8 cellular contexts compared by ENCODE assay signal in the genomic region with DNA sequence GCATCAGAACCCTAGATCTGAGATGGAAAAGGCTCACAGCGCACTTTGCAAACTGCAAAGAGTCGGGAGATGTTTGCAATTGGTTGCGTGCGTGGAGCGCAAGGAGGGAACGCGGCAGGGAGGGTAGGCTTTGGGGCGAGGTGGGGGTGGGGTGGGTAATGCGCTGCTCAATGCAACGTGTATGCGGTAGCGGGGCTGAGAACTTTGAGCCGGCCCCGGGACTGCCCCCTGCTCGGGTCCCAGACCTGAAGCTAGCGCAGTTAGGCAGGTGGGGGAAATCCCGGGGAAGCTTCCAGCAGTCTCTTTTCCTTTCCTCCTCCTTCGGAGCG. TPM values are rescaled to one million over a fixed set of nuclear protein-coding genes. Genes with fewer than 3 reads are reported as not detected.
A peak's percentile ranks its signal among the peaks of the same experiment; 100 is the strongest.
DNase-seq lines count a peak whose midpoint lies in the region; ATAC-seq, FAIRE-seq and TF ChIP-seq lines count a peak whose summit lies in the region.

No MANE protein-coding gene starts in this region.

- H3K79me2 ChIP-seq in keratinocyte (ENCODE audit: control insufficient read depth, insufficient read depth, low read length), result no peaks in the 10 kb centered on the region

- H3K9ac ChIP-seq in keratinocyte (ENCODE audit: control insufficient read depth, extremely low read depth, insufficient read depth, low read length), result peak overlapping the region; percentile 99

- H3K9me3 Mint-ChIP-seq in activated T-cell treated with anti-CD3 and anti-CD28 coated beads, Interleukin-2, amount 50 U/mL, for 72 hours, result no peaks in the 10 kb centered on the region

- peaks cover 41% of the 10 kb centered on the region for H3K4me1 Mint-ChIP-seq in activated T-cell treated with anti-CD3 and anti-CD28 coated beads, Interleukin-2, amount 50 U/mL, for 72 hours (ENCODE audit: low read depth)

- H3K27me3 Mint-ChIP-seq in activated T-cell treated with anti-CD3 and anti-CD28 coated beads, Interleukin-2, amount 50 U/mL, for 72 hours (ENCODE audit: low read depth), result peaks cover 18% of the 10 kb centered on the region

- ATAC-seq in activated T-cell treated with anti-CD3 and anti-CD28 coated beads, Interleukin-2, amount 50 U/mL, for 72 hours (replicated peaks in 1 of 2), result peak; percentile 49 to 58

- H3K36me3 Mint-ChIP-seq in activated T-cell treated with anti-CD3 and anti-CD28 coated beads, Interleukin-2, amount 50 U/mL, for 72 hours (ENCODE audit: insufficient read depth in 2 of 2), result peaks cover 0 to 3% of the 10 kb centered on the region in 2 donors

- H3K36me3 ChIP-seq in keratinocyte (ENCODE audit: control insufficient read depth in 2 of 2, extremely low read depth in 1 of 2, insufficient read depth in 2 of 2, low read length in 2 of 2) (no peaks in the 10 kb centered on the region), suprapubic skin (peaks cover 12% of the 10 kb centered on the region)

- H3K27ac ChIP-seq in keratinocyte (ENCODE audit: control insufficient read depth, insufficient read depth, low read length), result peak overlapping the region; percentile 100
- H3K27ac ChIP-seq in suprapubic skin, result peak overlapping the region; percentile 96

- peak overlapping the region; percentile 95 to 97 for H3K4me3 Mint-ChIP-seq in activated T-cell treated with anti-CD3 and anti-CD28 coated beads, Interleukin-2, amount 50 U/mL, for 72 hours

- H3K27ac Mint-ChIP-seq in activated T-cell treated with anti-CD3 and anti-CD28 coated beads, Interleukin-2, amount 50 U/mL, for 72 hours, result peak overlapping the region; percentile 94

- H3K4me3 ChIP-seq in Jurkat, Clone E6-1 (ENCODE audit: low read length), result peak overlapping the region; percentile 86
- H3K4me3 ChIP-seq in astrocyte of the cerebellum (ENCODE audit: low read depth, low read length) (peak overlapping the region; percentile 98), keratinocyte (ENCODE audit: control insufficient read depth in 2 of 3, extremely low read depth in 1 of 3, insufficient read depth in 2 of 3, low read depth in 1 of 3, low read length in 3 of 3) (peak overlapping the region; percentile 67 to 98 (median 94)), suprapubic skin (peak overlapping the region; percentile 89)

- dilution Hi-C loops in keratinocyte (cut with MboI; ENCODE audit: extremely low pct_ligation_motif_present, low sequenced_read_pairs), result no loop called here

- no peaks in the 10 kb centered on the region for H3K9me1 ChIP-seq in keratinocyte (ENCODE audit: control insufficient read depth, extremely low read depth, insufficient read depth, low read length)

- H3K27me3 ChIP-seq in keratinocyte (ENCODE audit: control insufficient read depth, extremely low read depth, insufficient read depth, low read length), result no peaks in the 10 kb centered on the region
- H3K27me3 ChIP-seq in suprapubic skin, result no peaks in the 10 kb centered on the region

- in situ Hi-C loops in astrocyte of the cerebellum (cut with HindIII; ENCODE audit: low sequenced_read_pairs), result no loop called here

- TF ChIP-seq POLR2A in suprapubic skin (IDR thresholded peaks at IDR 0.05), result no peak

- TF ChIP-seq EP300 in suprapubic skin (IDR thresholded peaks at IDR 0.05), result no peak

- H3K4me2 ChIP-seq in keratinocyte (ENCODE audit: control insufficient read depth, extremely low read depth, insufficient read depth, low read depth, low read length), result peak overlapping the region; percentile 100

- FAIRE-seq in keratinocyte (lab: Jason Lieb, UNC) (no peak), HTR-8/SVneo (lab: Jason Lieb, UNC) (no peak)

- 0% methylated on average over 10 of the region's 19 CpGs for WGBS in suprapubic skin

- H3K4me1 ChIP-seq in keratinocyte (ENCODE audit: control insufficient read depth, extremely low read depth, insufficient read depth, low read length) (peaks cover 18% of the 10 kb centered on the region), suprapubic skin (peaks cover 40% of the 10 kb centered on the region)

- TF ChIP-seq CTCF in astrocyte of the cerebellum (IDR thresholded peaks at IDR 0.05; ENCODE audit: low read depth, low read length, missing control alignments) (no peak), keratinocyte (optimal IDR thresholded peaks at IDR 0.05 in 1 of 3, IDR thresholded peaks at IDR 0.05 in 1 of 3, conservative IDR thresholded peaks at IDR 0.05 in 1 of 3; ENCODE audit: extremely low read depth in 1 of 3, insufficient read depth in 2 of 3, low read length in 3 of 3) (no peak), suprapubic skin (IDR thresholded peaks at IDR 0.05) (no peak)

- no peak for DNase-seq in activated T-cell treated with anti-CD3 and anti-CD28 coated beads, Interleukin-2, amount 50 U/mL, for 72 hours
- no peak for DNase-seq in activated T-cell treated with anti-CD3 and anti-CD28 coated beads for 4 hours
- DNase-seq in Jurkat, Clone E6-1 (ENCODE audit: low read depth, low spot score), result no peak
- no peak for DNase-seq in astrocyte of the cerebellum (ENCODE audit: low read depth)
- DNase-seq in keratinocyte (ENCODE audit: low read depth, low spot score), result no peak
- DNase-seq in suprapubic skin (ENCODE audit: low spot score in 2 of 2), result no peak
- no peak for DNase-seq in HTR-8/SVneo (ENCODE audit: insufficient read length, low spot score)
- DNase-seq in GM03348 (ENCODE audit: low spot score), result no peak

- no peaks in the 10 kb centered on the region for H3K9me3 ChIP-seq in keratinocyte (ENCODE audit: control insufficient read depth, low read depth, low read length)
- no peaks in the 10 kb centered on the region for H3K9me3 ChIP-seq in suprapubic skin

- H4K20me1 ChIP-seq in keratinocyte (ENCODE audit: control insufficient read depth, extremely low read depth, insufficient read depth, low read length), result no peaks in the 10 kb centered on the region

- H2AFZ ChIP-seq in keratinocyte (ENCODE audit: control insufficient read depth, low read length), result peak overlapping the region; percentile 29

RNA-seq across cellular contexts. Expression of a gene that starts 1.0 kb away (rescaled TPM):
- total RNA-seq in activated T-cell treated with anti-CD3 and anti-CD28 coated beads, Interleukin-2, amount 50 U/mL, for 72 hours, result 10 to 100 TPM; 20.3 to 24.6 TPM
- polyA plus RNA-seq in Jurkat, Clone E6-1 (2012; ENCODE audit: insufficient read depth, insufficient read length), result 1.1 TPM
- polyA plus RNA-seq in keratinocyte, result 0.27 to 4.6 TPM (median 3.9 TPM) in 3 replicates
- 7.5 TPM for polyA plus RNA-seq in keratinocyte (2011; ENCODE audit: low read depth)
- 1.2 and 2.5 TPM in 2 replicates for polyA plus RNA-seq in keratinocyte (2011; cell fraction: cytosol; rRNA removed)
- polyA plus RNA-seq in keratinocyte (2011; cell fraction: nucleus; rRNA removed), result 69.0 and 109 TPM in 2 replicates
- 0.37 and 11.7 TPM in 2 replicates for polyA plus RNA-seq in keratinocyte (2012; ENCODE audit: low replicate concordance)
- polyA minus RNA-seq in keratinocyte, result 2.9 to 15.1 TPM (median 9.2 TPM) in 3 replicates
- polyA minus RNA-seq in keratinocyte (2011; cell fraction: cytosol; rRNA and poly(A)+ RNA removed), result 1.7 TPM
- 41.5 and 54.1 TPM in 2 replicates for polyA minus RNA-seq in keratinocyte (2011; cell fraction: nucleus; rRNA and poly(A)+ RNA removed)
- 100 to 1,000 TPM; 326 to 676 (median 518) TPM for total RNA-seq in suprapubic skin

RNA-seq across cellular contexts. Expression of a gene that starts 28.1 kb away (rescaled TPM):
- total RNA-seq in activated T-cell treated with anti-CD3 and anti-CD28 coated beads, Interleukin-2, amount 50 U/mL, for 72 hours, result 1 to 10 TPM; 4.1 to 4.9 TPM
- polyA plus RNA-seq in Jurkat, Clone E6-1 (2012; ENCODE audit: insufficient read depth, insufficient read length), result 3.5 TPM
- 8.5 to 13.6 TPM (median 12.2 TPM) in 3 replicates for polyA plus RNA-seq in keratinocyte
- polyA plus RNA-seq in keratinocyte (2011; ENCODE audit: low read depth), result 4.5 TPM
- polyA plus RNA-seq in keratinocyte (2011; cell fraction: cytosol; rRNA removed), result 7.2 and 12.4 TPM in 2 replicates
- polyA plus RNA-seq in keratinocyte (2011; cell fraction: nucleus; rRNA removed), result 6.7 and 10.0 TPM in 2 replicates
- polyA plus RNA-seq in keratinocyte (2012; ENCODE audit: low replicate concordance), result 7.5 and 15.7 TPM in 2 replicates
- 5.7 to 20.4 TPM (median 8.5 TPM) in 3 replicates for polyA minus RNA-seq in keratinocyte
- polyA minus RNA-seq in keratinocyte (2011; cell fraction: cytosol; rRNA and poly(A)+ RNA removed), result 21.7 TPM
- 6.4 and 13.0 TPM in 2 replicates for polyA minus RNA-seq in keratinocyte (2011; cell fraction: nucleus; rRNA and poly(A)+ RNA removed)
- 10 to 100 TPM in 2 of 4 donors, 1 to 10 TPM in 2; 5.4 to 12.2 (median 10.7) TPM for total RNA-seq in suprapubic skin

RNA-seq across cellular contexts. Expression of a gene that starts 29.5 kb away (rescaled TPM):
- 1 to 10 TPM; 6.7 to 6.8 TPM for total RNA-seq in activated T-cell treated with anti-CD3 and anti-CD28 coated beads, Interleukin-2, amount 50 U/mL, for 72 hours
- 2.8 TPM for polyA plus RNA-seq in Jurkat, Clone E6-1 (2012; ENCODE audit: insufficient read depth, insufficient read length)
- polyA plus RNA-seq in keratinocyte, result 1.9 to 2.5 TPM (median 2.0 TPM) in 3 replicates
- polyA plus RNA-seq in keratinocyte (2011; ENCODE audit: low read depth), result 0.64 TPM
- 1.6 and 2.1 TPM in 2 replicates for polyA plus RNA-seq in keratinocyte (2011; cell fraction: cytosol; rRNA removed)
- polyA plus RNA-seq in keratinocyte (2011; cell fraction: nucleus; rRNA removed), result 1.4 and 1.9 TPM in 2 replicates
- 1.2 and 2.1 TPM in 2 replicates for polyA plus RNA-seq in keratinocyte (2012; ENCODE audit: low replicate concordance)
- 0.42 TPM in 1 of 3 replicates, not detected in the others for polyA minus RNA-seq in keratinocyte
- not detected for polyA minus RNA-seq in keratinocyte (2011; cell fraction: cytosol; rRNA and poly(A)+ RNA removed)
- not detected in 2 replicates for polyA minus RNA-seq in keratinocyte (2011; cell fraction: nucleus; rRNA and poly(A)+ RNA removed)
- 1 to 10 TPM; 2.9 to 6.3 (median 5.6) TPM for total RNA-seq in suprapubic skin

RNA-seq across cellular contexts. Expression of a gene that starts 38.5 kb away (rescaled TPM):
- total RNA-seq in activated T-cell treated with anti-CD3 and anti-CD28 coated beads, Interleukin-2, amount 50 U/mL, for 72 hours, result 100 to 1,000 TPM; 120 to 133 TPM
- polyA plus RNA-seq in Jurkat, Clone E6-1 (2012; ENCODE audit: insufficient read depth, insufficient read length), result 41.0 TPM
- 99.0 to 117 TPM (median 110 TPM) in 3 replicates for polyA plus RNA-seq in keratinocyte
- polyA plus RNA-seq in keratinocyte (2011; ENCODE audit: low read depth), result 76.9 TPM
- polyA plus RNA-seq in keratinocyte (2011; cell fraction: cytosol; rRNA removed), result 78.8 and 128 TPM in 2 replicates
- polyA plus RNA-seq in keratinocyte (2011; cell fraction: nucleus; rRNA removed), result 94.7 and 121 TPM in 2 replicates
- 53.7 and 126 TPM in 2 replicates for polyA plus RNA-seq in keratinocyte (2012; ENCODE audit: low replicate concordance)
- polyA minus RNA-seq in keratinocyte, result 88.7 to 145 TPM (median 99.3 TPM) in 3 replicates
- polyA minus RNA-seq in keratinocyte (2011; cell fraction: cytosol; rRNA and poly(A)+ RNA removed), result 240 TPM
- polyA minus RNA-seq in keratinocyte (2011; cell fraction: nucleus; rRNA and poly(A)+ RNA removed), result 117 and 165 TPM in 2 replicates
- 10 to 100 TPM; 34.8 to 51.3 (median 43.6) TPM for total RNA-seq in suprapubic skin

RNA-seq across cellular contexts. Expression of a gene that starts 45.0 kb away (rescaled TPM):
- total RNA-seq in activated T-cell treated with anti-CD3 and anti-CD28 coated beads, Interleukin-2, amount 50 U/mL, for 72 hours, result 10 to 100 TPM; 71.0 to 73.9 TPM
- 125 TPM for polyA plus RNA-seq in Jurkat, Clone E6-1 (2012; ENCODE audit: insufficient read depth, insufficient read length)
- polyA plus RNA-seq in keratinocyte, result 175 to 250 TPM (median 208 TPM) in 3 replicates
- 82.8 TPM for polyA plus RNA-seq in keratinocyte (2011; ENCODE audit: low read depth)
- polyA plus RNA-seq in keratinocyte (2011; cell fraction: cytosol; rRNA removed), result 164 and 279 TPM in 2 replicates
- 216 and 294 TPM in 2 replicates for polyA plus RNA-seq in keratinocyte (2011; cell fraction: nucleus; rRNA removed)
- 116 and 285 TPM in 2 replicates for polyA plus RNA-seq in keratinocyte (2012; ENCODE audit: low replicate concordance)
- 165 to 373 TPM (median 217 TPM) in 3 replicates for polyA minus RNA-seq in keratinocyte
- 284 TPM for polyA minus RNA-seq in keratinocyte (2011; cell fraction: cytosol; rRNA and poly(A)+ RNA removed)
- 59.1 and 65.1 TPM in 2 replicates for polyA minus RNA-seq in keratinocyte (2011; cell fraction: nucleus; rRNA and poly(A)+ RNA removed)
- total RNA-seq in suprapubic skin, result 100 to 1,000 TPM; 102 to 120 (median 106) TPM

Comparison
In these comparisons a context has a peak if more than half of its experiments do, and no peak if none do; other contexts are left out.
1. RNA of a gene that starts 1.0 kb away (total RNA-seq): 326 to 676 TPM in suprapubic skin; 20.3 to 24.6 TPM in activated T-cell treated with anti-CD3 and anti-CD28 coated beads, Interleukin-2, amount 50 U/mL, for 72 hours; every median in the first group is over 10 times any median in the second.
2. Peak in every context shown above with its lines, with median percentiles within 50 percentile points of each other: H3K4me3 ChIP-seq.